Comparison of ENCODE assay signal across 1 cellular context in genomic region chr3:177287231-177287630, GRCh38.
TF ChIP-seq lines count a peak whose summit lies in the region.

No MANE protein-coding gene starts in this region.

TF ChIP-seq in IMR-90, 13 proteins besides CTCF, POLR2A, EP300 and RAD21 (continued from another document):
- TF ChIP-seq USF2 (IDR thresholded peaks at IDR 0.05; ENCODE audit: low read depth, low read length) (no peak), CEBPB (IDR thresholded peaks at IDR 0.05; ENCODE audit: low read depth, low read length) (no peak), MXI1 (IDR thresholded peaks at IDR 0.05; ENCODE audit: borderline replicate concordance, low read depth, low read length) (no peak)
